Comparison of ENCODE assay signal across 9 cellular contexts in genomic region chr7:11373546-11374142, GRCh38.
DNase-seq lines count a peak whose midpoint lies in the region; ATAC-seq, FAIRE-seq and TF ChIP-seq lines count a peak whose summit lies in the region.
"Had no signal": no experiment of that assay in that cellular context is flagged by ENCODE, and none has a peak within 500 bp of the region (broad histone marks: within the 10 kb centered on the region; RNA-seq: fewer than 3 reads in every experiment).

No MANE protein-coding gene starts in this region.

- intact Hi-C loops in right lobe of liver (cut with DNase I) = no loop called here

- H3K9me3 ChIP-seq in right lobe of liver = no peaks in the 10 kb centered on the region

- no peaks in the 10 kb centered on the region for H3K36me3 Mint-ChIP-seq in activated T-cell treated with anti-CD3 and anti-CD28 coated beads, Interleukin-2, amount 50 U/mL, for 72 hours (ENCODE audit: insufficient read depth in 2 of 2)
- H3K36me3 Mint-ChIP-seq: activated naive CD4-positive, alpha-beta T cell treated with anti-CD3 and anti-CD28 coated beads, Interleukin-2, amount 50 U/mL, for 24 hours had no signal

- DNase-seq in ELR (ENCODE audit: low read depth) (peak; percentile 38), right lobe of liver (no peak), NCI-H1048 (lab: John Stamatoyannopoulos, UW) (no peak)
- DNase-seq in Jurkat, Clone E6-1 (ENCODE audit: low read depth, low spot score) = peak; percentile 11
- DNase-seq in activated T-cell treated with anti-CD3 and anti-CD28 coated beads, Interleukin-2, amount 50 U/mL, for 72 hours = no peak

- no peaks in the 10 kb centered on the region for H3K27me3 Mint-ChIP-seq in activated T-cell treated with anti-CD3 and anti-CD28 coated beads, Interleukin-2, amount 50 U/mL, for 72 hours (ENCODE audit: low read depth)

- H3K27me3 ChIP-seq in right lobe of liver = no peaks in the 10 kb centered on the region

- no peaks in the 10 kb centered on the region for H3K4me1 ChIP-seq in right lobe of liver

- no peaks in the 10 kb centered on the region for H3K9me3 Mint-ChIP-seq in activated T-cell treated with anti-CD3 and anti-CD28 coated beads, Interleukin-2, amount 50 U/mL, for 72 hours
- H3K9me3 Mint-ChIP-seq: activated naive CD4-positive, alpha-beta T cell treated with anti-CD3 and anti-CD28 coated beads, Interleukin-2, amount 50 U/mL, for 24 hours had no signal

- H3K4me1 Mint-ChIP-seq in activated T-cell treated with anti-CD3 and anti-CD28 coated beads, Interleukin-2, amount 50 U/mL, for 72 hours (ENCODE audit: low read depth) = no peaks in the 10 kb centered on the region
- H3K4me1 Mint-ChIP-seq: activated naive CD4-positive, alpha-beta T cell treated with anti-CD3 and anti-CD28 coated beads, Interleukin-2, amount 50 U/mL, for 24 hours had no signal

- peak; percentile 28 for FAIRE-seq in TTC549 (lab: Jason Lieb, UNC)

- H3K4me3 Mint-ChIP-seq in activated T-cell treated with anti-CD3 and anti-CD28 coated beads, Interleukin-2, amount 50 U/mL, for 72 hours = no peak overlapping the region
- H3K4me3 Mint-ChIP-seq: activated naive CD4-positive, alpha-beta T cell treated with anti-CD3 and anti-CD28 coated beads, Interleukin-2, amount 50 U/mL, for 24 hours had no signal

- ATAC-seq in right lobe of liver (peak; percentile 66 to 84 (median 72)), GM18511 (IDR thresholded peaks at IDR 0.05; ENCODE audit: unreplicated experiment) (no peak), HG02588 (IDR thresholded peaks at IDR 0.05; ENCODE audit: unreplicated experiment) (no peak)
- no peak for ATAC-seq in activated T-cell treated with anti-CD3 and anti-CD28 coated beads, Interleukin-2, amount 50 U/mL, for 72 hours (replicated peaks in 1 of 2)

- peak; percentile 43 to 69 (median 63) for TF ChIP-seq CTCF in right lobe of liver (IDR thresholded peaks at IDR 0.05)

- H3K4me3 ChIP-seq in Jurkat, Clone E6-1 (ENCODE audit: low read length) = no peak overlapping the region
- no peak overlapping the region for H3K4me3 ChIP-seq in right lobe of liver

- TF ChIP-seq POLR2A in right lobe of liver (IDR thresholded peaks at IDR 0.05) = no peak

- no peak overlapping the region for H3K27ac ChIP-seq in right lobe of liver

- no peak overlapping the region for H3K27ac Mint-ChIP-seq in activated T-cell treated with anti-CD3 and anti-CD28 coated beads, Interleukin-2, amount 50 U/mL, for 72 hours
- H3K27ac Mint-ChIP-seq: activated naive CD4-positive, alpha-beta T cell treated with anti-CD3 and anti-CD28 coated beads, Interleukin-2, amount 50 U/mL, for 24 hours had no signal

- WGBS in right lobe of liver (ENCODE audit: insufficient coverage, low coverage, low lambda C conversion rate, missing lambda C conversion rate) = 52% methylated on average over 2 of the region's 2 CpGs

- H3K36me3 ChIP-seq in right lobe of liver = no peaks in the 10 kb centered on the region

Comparison
In these comparisons a context has a peak if more than half of its experiments do, and no peak if none do; other contexts are left out.
1. DNase-seq: peak in ELR (single experiment) and Jurkat, Clone E6-1 (single experiment); none in right lobe of liver (0 of 3), NCI-H1048 (single experiment) and activated T-cell treated with anti-CD3 and anti-CD28 coated beads, Interleukin-2, amount 50 U/mL, for 72 hours (0 of 2).
2. ATAC-seq: peak in right lobe of liver (4 of 4); none in GM18511 (single experiment), HG02588 (single experiment) and activated T-cell treated with anti-CD3 and anti-CD28 coated beads, Interleukin-2, amount 50 U/mL, for 72 hours (0 of 2).